In genomic region chr1:64848136-64848535, GRCh38 we compare ENCODE assay signal across 27 cellular contexts.
"Had no signal": no experiment of that assay in that cellular context is flagged by ENCODE, and none has a peak within 500 bp of the region (broad histone marks: within the 10 kb centered on the region; RNA-seq: fewer than 3 reads in every experiment).

No MANE protein-coding gene starts in this region.

- H3K27ac Mint-ChIP-seq: activated CD4-positive, alpha-beta T cell treated with anti-CD3 and anti-CD28 coated beads for 36 hours; endodermal cell; T-helper 2 cell treated with Interferon-gamma antibody and Interleukin-4, amounts not matched to agents 5 μg/mL and 100 μg/mL, for 36 hours had no signal

- H3K4me3 Mint-ChIP-seq: activated CD4-positive, alpha-beta T cell treated with anti-CD3 and anti-CD28 coated beads for 36 hours; activated T-cell treated with anti-CD3 and anti-CD28 coated beads, Interleukin-2, amount 50 U/mL, for 24 hours; dendritic cell treated with granulocyte-macrophage colony-stimulating factor and Interleukin-4, amounts not matched to agents 40 ng/mL and 50 ng/mL, for 4 days; endodermal cell; immature natural killer cell; naive thymus-derived CD8-positive, alpha-beta T cell; T-helper 2 cell treated with Interferon-gamma antibody and Interleukin-4, amounts not matched to agents 5 μg/mL and 100 μg/mL, for 36 hours had no signal

- H3K36me3 ChIP-seq: uterus had no signal

- H3K4me1 Mint-ChIP-seq: activated CD4-positive, alpha-beta T cell treated with anti-CD3 and anti-CD28 coated beads for 36 hours; endodermal cell had no signal

- H3K4me1 ChIP-seq: uterus had no signal

- H3K27ac ChIP-seq: brain microvascular endothelial cell, heart left ventricle, uterus had no signal

- H3K27me3 Mint-ChIP-seq: activated CD4-positive, alpha-beta T cell treated with anti-CD3 and anti-CD28 coated beads for 36 hours; activated T-cell treated with anti-CD3 and anti-CD28 coated beads, Interleukin-2, amount 50 U/mL, for 24 hours; dendritic cell treated with granulocyte-macrophage colony-stimulating factor and Interleukin-4, amounts not matched to agents 40 ng/mL and 50 ng/mL, for 4 days; naive thymus-derived CD8-positive, alpha-beta T cell had no signal

- FAIRE-seq: astrocyte had no signal

- H3K9me3 ChIP-seq: heart left ventricle, uterus had no signal

- H3K4me3 ChIP-seq: heart left ventricle, uterus had no signal

- H3K27me3 ChIP-seq: brain microvascular endothelial cell, heart left ventricle, uterus had no signal

- ATAC-seq: activated CD4-positive, alpha-beta T cell treated with anti-CD3 and anti-CD28 coated beads for 36 hours; esophagus mucosa; heart left ventricle; naive thymus-derived CD8-positive, alpha-beta T cell; right cardiac atrium had no signal

- H3K9me3 Mint-ChIP-seq: activated T-cell treated with anti-CD3 and anti-CD28 coated beads, Interleukin-2, amount 50 U/mL, for 24 hours; dendritic cell treated with granulocyte-macrophage colony-stimulating factor and Interleukin-4, amounts not matched to agents 40 ng/mL and 50 ng/mL, for 4 days; endodermal cell; immature natural killer cell; naive thymus-derived CD8-positive, alpha-beta T cell; T-helper 2 cell treated with Interferon-gamma antibody and Interleukin-4, amounts not matched to agents 5 μg/mL and 100 μg/mL, for 36 hours had no signal

- DNase-seq: activated CD4-positive, alpha-beta T cell treated with anti-CD3 and anti-CD28 coated beads for 36 hours; activated CD4-positive, alpha-beta T cell treated with anti-CD3 and anti-CD28 coated beads, Interleukin-2, amount 50 U/mL, for 4 hours; activated CD4-positive, CD25-positive, alpha-beta regulatory T cell; activated CD8-positive, alpha-beta memory T cell treated with anti-CD3 and anti-CD28 coated beads, Interleukin-2, amount 50 U/mL, for 48 hours; activated gamma-delta T cell; activated naive CD4-positive, alpha-beta T cell treated with anti-CD3 and anti-CD28 coated beads, Interleukin-2, amount 50 U/mL, for 16 hours; activated T-cell treated with anti-CD3 and anti-CD28 coated beads, Interleukin-2, amount 50 U/mL, for 24 hours; amniotic stem cell; brain microvascular endothelial cell; endodermal cell; foreskin fibroblast; heart left ventricle; hypothalamus; immature natural killer cell; midbrain; naive thymus-derived CD8-positive, alpha-beta T cell; posterior cingulate gyrus; right cardiac atrium; stimulated activated CD4-positive, alpha-beta T cell treated with anti-CD3 and anti-CD28 coated beads, Interleukin-15, amount 100 ng/mL, for 24 hours; stimulated activated CD4-positive, alpha-beta T cell treated with anti-CD3 and anti-CD28 coated beads, Interleukin-2, amount 100 ng/mL, for 24 hours; stimulated activated naive CD4-positive, alpha-beta T cell; trophoblast cell; uterus had no signal
